ENCODE assay signal across 12 cellular contexts in the genomic region with DNA sequence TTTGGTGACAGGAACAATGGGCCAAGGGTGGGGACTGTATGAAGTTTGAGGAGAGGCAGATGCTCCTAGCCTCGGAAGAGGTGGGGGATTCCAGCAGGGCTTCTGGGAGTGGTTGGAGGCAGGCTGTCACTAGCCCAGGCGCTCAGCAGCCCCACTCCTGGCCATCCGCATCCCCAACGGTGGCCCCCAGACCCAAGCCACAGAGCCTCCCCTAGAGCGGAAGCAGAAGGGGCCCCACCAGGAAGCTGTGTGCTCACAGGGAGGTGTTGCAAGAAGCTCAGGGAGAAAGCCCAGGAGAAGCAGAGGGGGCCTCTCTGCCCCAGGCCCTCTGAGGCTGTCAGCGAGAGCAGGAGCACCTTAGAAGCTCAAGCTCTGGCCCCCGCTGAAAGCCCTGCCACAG. TPM values are rescaled to one million over a fixed set of nuclear protein-coding genes. Genes with fewer than 3 reads are reported as not detected.
DNase-seq lines count a peak whose midpoint lies in the region; ATAC-seq and TF ChIP-seq lines count a peak whose summit lies in the region.
"Had no signal": no experiment of that assay in that cellular context is flagged by ENCODE, and none has a peak within 500 bp of the region (broad histone marks: within the 10 kb centered on the region; RNA-seq: fewer than 3 reads in every experiment).

No MANE protein-coding gene starts in this region.

- H3K9me3 Mint-ChIP-seq in activated T-cell treated with anti-CD3 and anti-CD28 coated beads, Interleukin-2, amount 50 U/mL, for 72 hours = no peaks in the 10 kb centered on the region
- no peaks in the 10 kb centered on the region for H3K9me3 Mint-ChIP-seq in neural crest cell

- ATAC-seq in activated T-cell treated with anti-CD3 and anti-CD28 coated beads, Interleukin-2, amount 50 U/mL, for 72 hours (replicated peaks in 1 of 2) = peak; percentile 54 to 60
- no peak for ATAC-seq in GM21723 (IDR thresholded peaks at IDR 0.05; ENCODE audit: unreplicated experiment)
- ATAC-seq: K562 had no signal

- peaks cover 0 to 2% of the 10 kb centered on the region in 2 donors for H3K36me3 Mint-ChIP-seq in activated T-cell treated with anti-CD3 and anti-CD28 coated beads, Interleukin-2, amount 50 U/mL, for 72 hours (ENCODE audit: insufficient read depth in 2 of 2)
- no peaks in the 10 kb centered on the region for H3K36me3 Mint-ChIP-seq in neural crest cell (ENCODE audit: low read depth)

- H3K4me3 Mint-ChIP-seq in activated T-cell treated with anti-CD3 and anti-CD28 coated beads, Interleukin-2, amount 50 U/mL, for 72 hours = peak overlapping the region; percentile 7 to 39
- peak overlapping the region; percentile 15 for H3K4me3 Mint-ChIP-seq in neural crest cell

- no peak overlapping the region for H3K27ac Mint-ChIP-seq in activated T-cell treated with anti-CD3 and anti-CD28 coated beads, Interleukin-2, amount 50 U/mL, for 72 hours
- no peak overlapping the region for H3K27ac Mint-ChIP-seq in neural crest cell (ENCODE audit: unreplicated experiment)

- peaks cover 10% of the 10 kb centered on the region for H3K4me1 Mint-ChIP-seq in activated T-cell treated with anti-CD3 and anti-CD28 coated beads, Interleukin-2, amount 50 U/mL, for 72 hours (ENCODE audit: low read depth)
- peaks cover 9% of the 10 kb centered on the region for H3K4me1 Mint-ChIP-seq in neural crest cell

- no peak for TF ChIP-seq CTCF in neural crest cell (conservative IDR thresholded peaks at IDR 0.05)

- peak in 1 of 2 donors; percentile 24 for DNase-seq in activated T-cell treated with anti-CD3 and anti-CD28 coated beads, Interleukin-2, amount 50 U/mL, for 72 hours
- DNase-seq in activated T-cell treated with anti-CD3 and anti-CD28 coated beads for 4 hours (no peak), KG1 (lab: John Stamatoyannopoulos, UW) (peak; percentile 72), UCSD-AML1 (lab: John Stamatoyannopoulos, UW; ENCODE audit: unreplicated experiment) (peak; percentile 74), neural crest cell (ENCODE audit: low read depth, low spot score) (no peak), inferior parietal cortex (ENCODE audit: extremely low spot score) (no peak)
- DNase-seq in NK-92 treated with Interleukin-12 subunit alpha and Interleukin-12 subunit beta, amount 100 ng/mL, for 24 hours (lab: John Stamatoyannopoulos, UW) = no peak
- DNase-seq: occipital lobe, Peyer's patch had no signal

- no peaks in the 10 kb centered on the region for H3K27me3 Mint-ChIP-seq in activated T-cell treated with anti-CD3 and anti-CD28 coated beads, Interleukin-2, amount 50 U/mL, for 72 hours (ENCODE audit: low read depth)
- no peaks in the 10 kb centered on the region for H3K27me3 Mint-ChIP-seq in neural crest cell (ENCODE audit: low read depth)

RNA-seq across cellular contexts. Expression of a gene that starts 8.3 kb away (rescaled TPM):
- 1 to 10 TPM; 1.3 to 1.9 TPM for total RNA-seq in activated T-cell treated with anti-CD3 and anti-CD28 coated beads, Interleukin-2, amount 50 U/mL, for 72 hours
- total RNA-seq in neural crest cell = 0.21 and 0.55 TPM in 2 replicates
- total RNA-seq: G401, occipital lobe had no signal

RNA-seq across cellular contexts. Expression of a gene that starts 19.8 kb away (rescaled TPM):
- total RNA-seq in activated T-cell treated with anti-CD3 and anti-CD28 coated beads, Interleukin-2, amount 50 U/mL, for 72 hours = 10 to 100 TPM; 25.7 to 29.9 TPM
- 31.1 and 31.8 TPM in 2 replicates for total RNA-seq in neural crest cell
- total RNA-seq: G401 had no signal

RNA-seq across cellular contexts. Expression of a gene that starts 49.4 kb away (rescaled TPM):
- 100 to 1,000 TPM; 168 to 183 TPM for total RNA-seq in activated T-cell treated with anti-CD3 and anti-CD28 coated beads, Interleukin-2, amount 50 U/mL, for 72 hours
- total RNA-seq in neural crest cell = 493 and 498 TPM in 2 replicates

Comparison
In these comparisons a context has a peak if more than half of its experiments do, and no peak if none do; other contexts are left out.
1. DNase-seq: peak in KG1 (single experiment) and UCSD-AML1 (single experiment); none in activated T-cell treated with anti-CD3 and anti-CD28 coated beads for 4 hours (single experiment), neural crest cell (single experiment), NK-92 treated with Interleukin-12 subunit alpha and Interleukin-12 subunit beta, amount 100 ng/mL, for 24 hours (single experiment) and inferior parietal cortex (single experiment).